Comparison of ENCODE assay signal across 8 cellular contexts in genomic region chr19:18612051-18612771, GRCh38. TPM values are rescaled to one million over a fixed set of nuclear protein-coding genes. Genes with fewer than 3 reads are reported as not detected.
DNase-seq lines count a peak whose midpoint lies in the region; TF ChIP-seq lines count a peak whose summit lies in the region.

No MANE protein-coding gene starts in this region.

- peak overlapping the region; percentile 80 for H3K4me3 ChIP-seq in SK-N-MC
- peak overlapping the region; percentile 39 for H3K4me3 ChIP-seq in fibroblast of villous mesenchyme (ENCODE audit: low read depth, low read length)
- H3K4me3 ChIP-seq in skin epidermis: peak overlapping the region in 6 of 7 experiments; percentile 11 to 40 (median 20)

- peak; percentile 41 for DNase-seq in NCI-H2171 treated with DMSO at 0.1 percent for 48 hours (lab: John Stamatoyannopoulos, UW)
- DNase-seq in NCI-H2171 (lab: John Stamatoyannopoulos, UW): no peak
- DNase-seq in SK-N-MC (ENCODE audit: low read depth, low spot score): no peak
- no peak for DNase-seq in fibroblast of villous mesenchyme (ENCODE audit: low read depth)
- DNase-seq in AML-193 (lab: John Stamatoyannopoulos, UW): no peak
- no peak for DNase-seq in NCI-H226
- DNase-seq in activated gamma-delta T cell (lab: John Stamatoyannopoulos, UW): no peak

- H3K27ac ChIP-seq in SK-N-MC (no peak overlapping the region), skin epidermis (no peak overlapping the region)

- no peaks in the 10 kb centered on the region for H3K36me3 ChIP-seq in SK-N-MC (ENCODE audit: insufficient read depth, low read length)

- H3K9ac ChIP-seq in SK-N-MC (ENCODE audit: insufficient read length): no peak overlapping the region

- TF ChIP-seq CTCF in fibroblast of villous mesenchyme (IDR thresholded peaks at IDR 0.05; ENCODE audit: insufficient read depth, low read depth, low read length): no peak

- H3K9me3 ChIP-seq in SK-N-MC (ENCODE audit: low read depth, low read length): no peaks in the 10 kb centered on the region

RNA-seq across cellular contexts. Expression of gene TMEM59L, which starts 0.5 kb away (rescaled TPM):
- under 0.01 and 0.32 TPM in 2 replicates for total RNA-seq in fibroblast of villous mesenchyme

RNA-seq across cellular contexts. Expression of gene CRLF1, which starts 5.6 kb away (rescaled TPM):
- not detected in 2 replicates for total RNA-seq in fibroblast of villous mesenchyme

RNA-seq across cellular contexts. Expression of gene REX1BD, which starts 23.6 kb away (rescaled TPM):
- 27.6 and 41.6 TPM in 2 replicates for total RNA-seq in fibroblast of villous mesenchyme

RNA-seq across cellular contexts. Expression of gene KLHL26, which starts 24.6 kb away (rescaled TPM):
- 2.6 and 3.5 TPM in 2 replicates for total RNA-seq in fibroblast of villous mesenchyme

RNA-seq across cellular contexts. Expression of gene UBA52, which starts 40.6 kb away (rescaled TPM):
- total RNA-seq in fibroblast of villous mesenchyme: 357 and 396 TPM in 2 replicates

Comparison
In these comparisons a context has a peak if more than half of its experiments do, and no peak if none do; other contexts are left out.
1. H3K4me3 ChIP-seq: peak in every context shown above with its lines; median percentile 80 in SK-N-MC; 39 in fibroblast of villous mesenchyme; 20 in skin epidermis.